Comparison of ENCODE assay signal across 29 cellular contexts in the genomic region with DNA sequence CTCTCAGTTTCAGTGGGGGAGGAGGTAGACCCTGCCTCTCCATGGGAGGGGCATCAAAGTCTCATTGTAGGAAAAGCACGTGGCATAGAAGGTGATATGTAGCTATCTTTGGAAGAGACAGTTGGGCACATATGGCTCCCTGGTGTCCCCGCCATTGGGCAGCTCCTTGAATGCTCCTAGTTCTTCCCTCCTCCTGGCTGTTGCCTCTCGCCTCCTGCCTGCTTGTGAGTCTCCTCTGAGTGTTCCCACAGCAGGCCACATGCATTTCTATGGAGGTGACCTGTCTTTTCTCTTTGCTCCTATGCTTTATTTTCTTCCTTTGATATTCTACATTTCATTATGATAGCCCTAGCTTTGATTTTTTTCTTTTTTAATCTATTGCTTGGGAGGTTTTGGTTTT.
"Had no signal": no experiment of that assay in that cellular context is flagged by ENCODE, and none has a peak within 500 bp of the region (broad histone marks: within the 10 kb centered on the region; RNA-seq: fewer than 3 reads in every experiment).

No MANE protein-coding gene starts in this region.

- H3K27ac Mint-ChIP-seq: dendritic cell treated with granulocyte-macrophage colony-stimulating factor and Interleukin-4, amounts not matched to agents 40 ng/mL and 50 ng/mL, for 4 days; endodermal cell; memory B cell; naive B cell had no signal

- DNase-seq: colonic mucosa; effector CD8-positive, alpha-beta T cell; endodermal cell; foreskin fibroblast; mucosa of descending colon; naive B cell; pancreas; stimulated activated CD4-positive, alpha-beta T cell treated with anti-CD3 and anti-CD28 coated beads, Interleukin-12 subunit alpha, Interleukin-12 subunit beta, amount 100 ng/mL, for 4 hours; stimulated activated CD4-positive, alpha-beta T cell treated with anti-CD3 and anti-CD28 coated beads, Interleukin-1b, Interleukin-23, amount 100 ng/mL, for 48 hours; stimulated activated CD4-positive, alpha-beta T cell treated with anti-CD3 and anti-CD28 coated beads, Interleukin-4, amount 100 ng/mL, for 1 hour; stimulated activated CD8-positive, alpha-beta memory T cell treated with anti-CD3 and anti-CD28 coated beads, Interleukin-4, amount 100 ng/mL, for 48 hours; stimulated activated naive CD4-positive, alpha-beta T cell; stimulated activated naive CD8-positive, alpha-beta T cell treated with anti-CD3 and anti-CD28 coated beads, Interleukin-15, amount 100 ng/mL, for 72 hours; transverse colon; upper lobe of right lung; uterus had no signal

- H3K4me3 Mint-ChIP-seq: dendritic cell treated with granulocyte-macrophage colony-stimulating factor and Interleukin-4, amounts not matched to agents 40 ng/mL and 50 ng/mL, for 4 days; endodermal cell; memory B cell; mesothelial cell of epicardium; naive B cell; natural killer cell treated with Interleukin-12 subunit alpha and Interleukin-12 subunit beta and Interleukin-15 and Interleukin-18, amount 100 ng/mL, for 72 hours; neural crest cell; stimulated activated naive CD8-positive, alpha-beta T cell treated with anti-CD3 and anti-CD28 coated beads, Interleukin-15, amount 100 ng/mL, for 72 hours had no signal

- H3K4me3 ChIP-seq: colonic mucosa, gastroesophageal sphincter, lung, mucosa of descending colon, pancreas, smooth muscle cell, suprapubic skin, transverse colon, upper lobe of right lung, uterus had no signal

- H3K9me3 ChIP-seq: colonic mucosa, gastroesophageal sphincter, mucosa of descending colon, pancreas, suprapubic skin, transverse colon, upper lobe of right lung, uterus had no signal

- H3K27me3 ChIP-seq: colonic mucosa, gastroesophageal sphincter, neutrophil, pancreas, suprapubic skin, transverse colon, upper lobe of right lung, uterus had no signal

- H3K27me3 Mint-ChIP-seq: dendritic cell treated with granulocyte-macrophage colony-stimulating factor and Interleukin-4, amounts not matched to agents 40 ng/mL and 50 ng/mL, for 4 days; memory B cell; naive B cell; natural killer cell treated with Interleukin-12 subunit alpha and Interleukin-12 subunit beta and Interleukin-15 and Interleukin-18, amount 100 ng/mL, for 72 hours; stimulated activated naive CD8-positive, alpha-beta T cell treated with anti-CD3 and anti-CD28 coated beads, Interleukin-15, amount 100 ng/mL, for 72 hours had no signal

- H3K9me3 Mint-ChIP-seq: dendritic cell treated with granulocyte-macrophage colony-stimulating factor and Interleukin-4, amounts not matched to agents 40 ng/mL and 50 ng/mL, for 4 days; endodermal cell; memory B cell; naive B cell; natural killer cell treated with Interleukin-12 subunit alpha and Interleukin-12 subunit beta and Interleukin-15 and Interleukin-18, amount 100 ng/mL, for 72 hours; stimulated activated naive CD8-positive, alpha-beta T cell treated with anti-CD3 and anti-CD28 coated beads, Interleukin-15, amount 100 ng/mL, for 72 hours had no signal

- H3K4me1 ChIP-seq: colonic mucosa, gastroesophageal sphincter, suprapubic skin, upper lobe of right lung, uterus had no signal

- H3K36me3 ChIP-seq: colonic mucosa, pancreas, uterus had no signal

- H3K27ac ChIP-seq: colonic mucosa, epithelial cell of prostate, gastroesophageal sphincter, neutrophil, pancreas, suprapubic skin, transverse colon, upper lobe of right lung, uterus had no signal

- H3K4me2 ChIP-seq: smooth muscle cell had no signal

- H3K4me1 Mint-ChIP-seq: memory B cell; naive B cell; stimulated activated naive CD8-positive, alpha-beta T cell treated with anti-CD3 and anti-CD28 coated beads, Interleukin-15, amount 100 ng/mL, for 72 hours had no signal

- ATAC-seq: esophagus mucosa; gastroesophageal sphincter; mucosa of descending colon; natural killer cell treated with Interleukin-12 subunit alpha and Interleukin-12 subunit beta and Interleukin-15 and Interleukin-18, amount 100 ng/mL, for 72 hours; pancreas; sciatic nerve; stimulated activated naive CD8-positive, alpha-beta T cell treated with anti-CD3 and anti-CD28 coated beads, Interleukin-15, amount 100 ng/mL, for 72 hours; upper lobe of right lung had no signal
